9 cellular contexts compared by ENCODE assay signal in the genomic region with DNA sequence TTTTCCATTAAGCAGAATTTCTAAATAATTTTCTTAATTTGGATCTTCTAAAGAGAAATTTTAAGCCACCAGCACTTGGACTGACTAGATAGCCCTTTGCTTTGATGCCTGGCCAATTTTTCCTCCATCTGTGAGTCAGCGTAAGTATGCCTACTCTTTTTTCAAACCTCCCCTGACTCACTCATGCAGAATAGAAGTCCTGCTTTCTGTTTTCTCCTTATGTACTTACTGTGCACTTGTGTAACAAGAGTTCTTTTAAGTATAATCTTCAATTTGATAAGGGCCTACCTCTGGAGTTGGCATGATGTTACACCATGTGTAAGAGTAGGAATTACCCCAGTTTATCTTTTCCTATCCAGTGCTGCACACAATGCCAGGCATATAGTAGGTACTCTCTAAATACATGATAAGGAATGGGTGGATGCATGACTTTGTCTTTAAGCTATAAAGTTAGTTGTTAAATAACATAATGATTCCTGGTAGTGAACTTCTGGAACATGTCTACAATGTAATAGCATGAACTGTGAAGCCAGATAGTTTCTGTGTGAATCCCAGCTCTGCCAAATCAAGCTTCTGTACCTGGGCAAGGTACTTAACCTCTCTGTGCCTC.
DNase-seq lines count a peak whose midpoint lies in the region; TF ChIP-seq lines count a peak whose summit lies in the region.
"Had no signal": no experiment of that assay in that cellular context is flagged by ENCODE, and none has a peak within 500 bp of the region (broad histone marks: within the 10 kb centered on the region; RNA-seq: fewer than 3 reads in every experiment).

No MANE protein-coding gene starts in this region.

- DNase-seq in HFF-Myc (ENCODE audit: extremely low read depth, low read depth) (peak; percentile 71), astrocyte of the cerebellum (ENCODE audit: low read depth) (peak; percentile 86), iris pigment epithelial cell (ENCODE audit: low read depth) (peak; percentile 97), stromal cell of bone marrow (ENCODE audit: low read depth) (peak; percentile 49), Kasumi-1 (lab: John Stamatoyannopoulos, UW) (no peak), DMS79 treated with DMSO at 0.1 percent for 48 hours (lab: John Stamatoyannopoulos, UW) (no peak), HAP-1 (ENCODE audit: low spot score in 2 of 2) (no peak), NCI-H187 (lab: John Stamatoyannopoulos, UW) (no peak)
- DNase-seq: activated B cell treated with CpG ODN at 0.5 μM for 24 hours had no signal

- no peaks in the 10 kb centered on the region for H3K36me3 ChIP-seq in HAP-1 (replicated peaks)

- H3K4me3 ChIP-seq in HFF-Myc (replicated peaks; ENCODE audit: low read depth, low read length) (no peak overlapping the region), astrocyte of the cerebellum (ENCODE audit: low read depth, low read length) (peak overlapping the region; percentile 13), HAP-1 (no peak overlapping the region)

- TF ChIP-seq CTCF in HFF-Myc (IDR thresholded peaks at IDR 0.05; ENCODE audit: low read depth, low read length, missing control alignments) (no peak), astrocyte of the cerebellum (IDR thresholded peaks at IDR 0.05; ENCODE audit: low read depth, low read length, missing control alignments) (no peak)

- H3K4me1 ChIP-seq in HAP-1 = peaks cover 3% of the 10 kb centered on the region

- no peaks in the 10 kb centered on the region for H3K9me3 ChIP-seq in HAP-1

- no peaks in the 10 kb centered on the region for H3K27me3 ChIP-seq in HAP-1 (ENCODE audit: low read depth)

- in situ Hi-C loops in astrocyte of the cerebellum (cut with HindIII; ENCODE audit: low sequenced_read_pairs) (no loop called here), HAP-1 (cut with MboI; ENCODE audit: low sequenced_read_pairs) (loop anchor here (25.0 kb wide), 2 partner anchors 329 to 796 kb away; a partner anchor contains a TSS)

Comparison
In these comparisons a context has a peak if more than half of its experiments do, and no peak if none do; other contexts are left out.
1. DNase-seq: peak in HFF-Myc (single experiment), astrocyte of the cerebellum (single experiment), iris pigment epithelial cell (single experiment) and stromal cell of bone marrow (single experiment); none in Kasumi-1 (0 of 2), DMS79 treated with DMSO at 0.1 percent for 48 hours (single experiment), HAP-1 (0 of 2) and NCI-H187 (0 of 2).